ENCODE assay signal across 8 cellular contexts in the genomic region with DNA sequence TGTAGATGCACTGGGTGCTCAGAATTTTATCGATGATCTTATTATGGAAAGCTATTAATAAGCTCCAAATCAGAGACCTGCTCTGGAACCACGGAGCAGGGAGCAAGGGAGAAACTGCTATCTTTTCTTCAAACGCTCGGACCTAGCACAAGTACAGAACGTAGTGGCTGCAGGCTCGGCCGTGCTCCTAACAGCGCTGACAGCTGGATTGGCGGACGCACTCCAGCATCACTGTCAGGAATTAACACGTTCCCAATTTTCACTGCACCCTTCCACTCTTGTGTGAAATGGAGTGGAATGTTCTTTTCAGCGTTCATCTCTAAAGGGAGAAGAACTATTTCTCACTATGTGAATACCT.
DNase-seq lines count a peak whose midpoint lies in the region; ATAC-seq, FAIRE-seq and TF ChIP-seq lines count a peak whose summit lies in the region.

No MANE protein-coding gene starts in this region.

- H3K27me3 Mint-ChIP-seq in effector memory CD8-positive, alpha-beta T cell = peaks cover 0 to 11% of the 10 kb centered on the region in 2 donors

- no peak for ATAC-seq in effector memory CD8-positive, alpha-beta T cell (replicated peaks)
- ATAC-seq in GM21717 (IDR thresholded peaks at IDR 0.05; ENCODE audit: unreplicated experiment) = no peak

- peak overlapping the region; percentile 59 for H3K9ac ChIP-seq in mucosa of stomach (ENCODE audit: low read length)

- no peaks in the 10 kb centered on the region for H3K36me3 Mint-ChIP-seq in effector memory CD8-positive, alpha-beta T cell (ENCODE audit: insufficient read depth)

- DNase-seq in NCI-H748 treated with DMSO at 0.1 percent for 48 hours (lab: John Stamatoyannopoulos, UW) (peak; percentile 39), urothelium cell line (ENCODE audit: low spot score) (no peak), RCC 7860 (ENCODE audit: low spot score) (no peak), UCSD-AML1 (lab: John Stamatoyannopoulos, UW; ENCODE audit: unreplicated experiment) (no peak)
- no peak for DNase-seq in effector memory CD8-positive, alpha-beta T cell

- no peaks in the 10 kb centered on the region for H3K4me1 ChIP-seq in mucosa of stomach (ENCODE audit: control insufficient read depth, insufficient read depth, low read length)

- H3K4me1 Mint-ChIP-seq in effector memory CD8-positive, alpha-beta T cell (ENCODE audit: low read depth in 2 of 2) = peaks cover 2 to 10% of the 10 kb centered on the region in 2 donors

- no peaks in the 10 kb centered on the region for H3K9me3 ChIP-seq in mucosa of stomach (ENCODE audit: control insufficient read depth, low read length)

- peak overlapping the region; percentile 84 to 86 for H3K4me3 Mint-ChIP-seq in effector memory CD8-positive, alpha-beta T cell

- H3K4me3 ChIP-seq in GM12875 (ENCODE audit: low read depth, low read length) (peak overlapping the region; percentile 61), mucosa of stomach (ENCODE audit: low read length) (peak overlapping the region; percentile 75)

- H3K36me3 ChIP-seq in mucosa of stomach (ENCODE audit: control insufficient read depth, insufficient read depth, low read length) = no peaks in the 10 kb centered on the region

- no peak for FAIRE-seq in urothelium cell line (lab: Jason Lieb, UNC)
- FAIRE-seq in RCC 7860 (lab: Jason Lieb, UNC) = no peak

- no peaks in the 10 kb centered on the region for H3K9me3 Mint-ChIP-seq in effector memory CD8-positive, alpha-beta T cell

- no peak for TF ChIP-seq CTCF in GM12875 (IDR thresholded peaks at IDR 0.05; ENCODE audit: borderline replicate concordance, insufficient read depth, low read depth, low read length)

- H3K27ac Mint-ChIP-seq in effector memory CD8-positive, alpha-beta T cell = peak overlapping the region; percentile 84

- peaks cover 10% of the 10 kb centered on the region for H3K27me3 ChIP-seq in mucosa of stomach (ENCODE audit: control insufficient read depth, insufficient read depth, low read length)
